ENCODE assay signal across 24 cellular contexts in genomic region chr6:139886396-139886795, GRCh38.
DNase-seq lines count a peak whose midpoint lies in the region; ATAC-seq, FAIRE-seq and TF ChIP-seq lines count a peak whose summit lies in the region.
"Had no signal": no experiment of that assay in that cellular context is flagged by ENCODE, and none has a peak within 500 bp of the region (broad histone marks: within the 10 kb centered on the region; RNA-seq: fewer than 3 reads in every experiment).

No MANE protein-coding gene starts in this region.

- intact Hi-C loops in IMR-90 (cut with micrococcal nuclease): loop anchor here (10.0 kb wide), 1 partner anchor 88 kb away; no protein-coding TSS in a partner anchor

- H3K4me1 Mint-ChIP-seq in nephron progenitor cell: peaks cover 85% of the 10 kb centered on the region

- no peak overlapping the region for H2BK20ac ChIP-seq in IMR-90 (ENCODE audit: low read depth, low read length)
- no peak overlapping the region for H2BK20ac ChIP-seq in H1 (ENCODE audit: low read length)

- H2AK9ac ChIP-seq in IMR-90 (replicated peaks; ENCODE audit: low read depth, low read length, poor library complexity): no peak overlapping the region

- H4K8ac ChIP-seq in IMR-90 (ENCODE audit: low read depth in 2 of 2, low read length in 2 of 2) (no peak overlapping the region), H1 (ENCODE audit: extremely low read depth, insufficient read depth, low read length) (no peak overlapping the region)

- TF ChIP-seq POLR2A in IMR-90 (IDR thresholded peaks at IDR 0.05; ENCODE audit: low read depth, low read length): no peak
- TF ChIP-seq POLR2A in H1 (IDR thresholded peaks at IDR 0.05; ENCODE audit: control extremely low read depth in 1 of 2, low read depth in 2 of 2, low read length in 2 of 2): no peak

- no peak overlapping the region for H4K5ac ChIP-seq in IMR-90 (ENCODE audit: low read depth, low read length)
- peak overlapping the region; percentile 79 for H4K5ac ChIP-seq in H1 (ENCODE audit: insufficient read length, low read depth, low read length)

- H3K9ac ChIP-seq in IMR-90 (ENCODE audit: low read depth, low read length): no peak overlapping the region
- H3K9ac ChIP-seq in H1 (replicated peaks in 1 of 4; ENCODE audit: extremely low read depth in 1 of 4, low read depth in 3 of 4, low read length in 3 of 4): no peak overlapping the region
- H3K9ac ChIP-seq: BLaER1 had no signal

- in situ Hi-C loops in IMR-90 (cut with MboI; ENCODE audit: low sequenced_read_pairs): no loop called here

- H3K23me2 ChIP-seq in H1 (ENCODE audit: low read depth, low read length): no peaks in the 10 kb centered on the region

- H3K4me3 Mint-ChIP-seq in nephron progenitor cell: no peak overlapping the region
- H3K4me3 Mint-ChIP-seq: CD4-positive, alpha-beta T cell had no signal

- H2AK5ac ChIP-seq in IMR-90 (ENCODE audit: low read depth, low read length) (0 out of 2 replicates have a peak overlapping the region, but pooled peaks have one; percentile 16), H1 (ENCODE audit: low read depth, low read length) (no peak overlapping the region)

- H3K27ac Mint-ChIP-seq in nephron progenitor cell: peak overlapping the region; percentile 83
- H3K27ac Mint-ChIP-seq: CD4-positive, alpha-beta T cell had no signal

- POLR2A ChIA-PET in IMR-90 (lab: Charles Lee; ENCODE audit: unreplicated experiment): no interaction called here
- POLR2A ChIA-PET in H1 (lab: Charles Lee; ENCODE audit: partially characterized antibody): interaction anchor here (4.7 kb wide), 1 partner anchor 511 kb away, joined by 30 read pairs; the partner anchor contains the start of gene CITED2

- no peak for TF ChIP-seq EP300 in H1 (IDR thresholded peaks at IDR 0.05; ENCODE audit: borderline replicate concordance in 1 of 2, low read depth in 2 of 2, low read length in 2 of 2)

- H2BK15ac ChIP-seq in IMR-90 (ENCODE audit: low read depth, low read length) (no peak overlapping the region), H1 (ENCODE audit: low read length) (no peak overlapping the region)

- H3K18ac ChIP-seq in IMR-90 (ENCODE audit: low read depth, low read length): no peak overlapping the region
- H3K18ac ChIP-seq in H1 (ENCODE audit: extremely low read depth, low read length): no peak overlapping the region; the same call in 1 of the 2 replicates

- H3K4ac ChIP-seq in IMR-90 (ENCODE audit: low read depth, low read length): no peak overlapping the region
- H3K4ac ChIP-seq in H1 (replicated peaks; ENCODE audit: insufficient read length, low read depth, low read length): no peak overlapping the region

- BruUV-seq in IMR-90 (replicated peaks; lab: Mats Ljungman, UMichigan): no TSS peak

- H3K27me3 ChIP-seq in IMR-90 (ENCODE audit: control insufficient read depth, insufficient read depth, low read length): no peaks in the 10 kb centered on the region
- no peaks in the 10 kb centered on the region for H3K27me3 ChIP-seq in H1 (replicated peaks in 1 of 4; ENCODE audit: control insufficient read depth in 3 of 4, extremely low read depth in 1 of 4, insufficient read depth in 3 of 4, low read length in 3 of 4)
- H3K27me3 ChIP-seq: BLaER1 had no signal

- no peak overlapping the region for H3K14ac ChIP-seq in IMR-90 (replicated peaks; ENCODE audit: low read depth, low read length)
- H3K14ac ChIP-seq in H1 (ENCODE audit: insufficient read length): no peak overlapping the region

- H3K23ac ChIP-seq in IMR-90 (ENCODE audit: low read depth, low read length) (no peak overlapping the region), H1 (ENCODE audit: insufficient read length) (no peak overlapping the region)

- H4K20me1 ChIP-seq in IMR-90 (ENCODE audit: insufficient read depth, low read length): no peaks in the 10 kb centered on the region
- no peaks in the 10 kb centered on the region for H4K20me1 ChIP-seq in H1 (replicated peaks in 1 of 2; ENCODE audit: control insufficient read depth in 1 of 2, insufficient read depth in 2 of 2, low read length in 2 of 2)
- H4K20me1 ChIP-seq: BLaER1 had no signal

- no peaks in the 10 kb centered on the region for H3K79me2 ChIP-seq in H1 (ENCODE audit: control insufficient read depth in 1 of 2, insufficient read depth in 2 of 2, low read length in 2 of 2)

- dilution Hi-C loops in IMR-90 (cut with HindIII; ENCODE audit: low sequenced_read_pairs, unreplicated experiment): no loop called here

- no peaks in the 10 kb centered on the region for H3K9me3 Mint-ChIP-seq in nephron progenitor cell
- H3K9me3 Mint-ChIP-seq: CD4-positive, alpha-beta T cell had no signal

- no CpG with 5 or more reads among the region's 6 CpGs for WGBS in IMR-90 (ENCODE audit: extremely low coverage in 2 of 2, insufficient read length in 1 of 2), 2 experiments
- 69% methylated on average over 6 of the region's 6 CpGs; no CpG with 5 or more reads in 1 of the 2 experiments for WGBS in H1 (ENCODE audit: extremely low coverage in 1 of 2, insufficient coverage in 1 of 2, insufficient read length in 1 of 2, insufficient replicate concordance in 2 of 2, low coverage in 1 of 2, low lambda C conversion rate in 2 of 2, missing lambda C conversion rate in 1 of 2), 2 experiments

- TF ChIP-seq CTCF in IMR-90 (conservative IDR thresholded peaks at IDR 0.05; ENCODE audit: low read depth, low read length): no peak
- no peak for TF ChIP-seq CTCF in H1 (IDR thresholded peaks at IDR 0.05; ENCODE audit: control extremely low read depth in 1 of 3, insufficient read depth in 1 of 3, low read depth in 1 of 3, low read length in 3 of 3)
- TF ChIP-seq CTCF in nephron progenitor cell (IDR thresholded peaks at IDR 0.05): no peak

- H3K4me2 ChIP-seq in IMR-90 (ENCODE audit: low read depth, low read length) (no peak overlapping the region), H1 (ENCODE audit: insufficient read depth in 1 of 2, low read depth in 2 of 2, low read length in 2 of 2) (no peak overlapping the region)
- H3K4me2 ChIP-seq: BLaER1 had no signal

- no peaks in the 10 kb centered on the region for H3K36me3 Mint-ChIP-seq in nephron progenitor cell (ENCODE audit: low read depth)

- no peak overlapping the region for H2AFZ ChIP-seq in IMR-90 (replicated peaks; ENCODE audit: low read length, poor library complexity)
- no peak overlapping the region for H2AFZ ChIP-seq in H1 (ENCODE audit: low read length)

- CTCF ChIA-PET in IMR-90 (lab: Yijun Ruan, JAX): interaction anchor here (0.6 kb wide), 1 partner anchor 21 kb away, joined by 4 read pairs; no protein-coding TSS in a partner anchor
- CTCF ChIA-PET in H1 (lab: Charles Lee; ENCODE audit: partially characterized antibody): no interaction called here

- ATAC-seq in IMR-90 (ENCODE audit: low read depth) (no peak), GM18873 (IDR thresholded peaks at IDR 0.05; ENCODE audit: low FRiP score, unreplicated experiment) (no peak)

- no peaks in the 10 kb centered on the region for H3K36me3 ChIP-seq in IMR-90 (ENCODE audit: control insufficient read depth, insufficient read depth, low read length)
- no peaks in the 10 kb centered on the region for H3K36me3 ChIP-seq in H1 (ENCODE audit: control insufficient read depth in 2 of 4, insufficient read depth in 4 of 4, low read length in 3 of 4)
- H3K36me3 ChIP-seq: BLaER1 had no signal

- H3K4me3 ChIP-seq in IMR-90 (ENCODE audit: insufficient read depth, low read depth, low read length) (no peak overlapping the region), H1 (ENCODE audit: extremely low read depth in 1 of 4, insufficient read depth in 2 of 4, low read depth in 3 of 4, low read length in 4 of 4) (no peak overlapping the region)
- H3K4me3 ChIP-seq: BLaER1 had no signal

- no peaks in the 10 kb centered on the region for H3K9me3 ChIP-seq in IMR-90 (ENCODE audit: control insufficient read depth, insufficient read depth, low read length)
- no peaks in the 10 kb centered on the region for H3K9me3 ChIP-seq in H1 (ENCODE audit: insufficient read depth in 2 of 2, low read depth in 1 of 2, low read length in 1 of 2)
- H3K9me3 ChIP-seq: BLaER1 had no signal

- no peak for TF ChIP-seq RAD21 in IMR-90 (IDR thresholded peaks at IDR 0.05; ENCODE audit: low read length)
- TF ChIP-seq RAD21 in H1 (IDR thresholded peaks at IDR 0.05 in 1 of 2, conservative IDR thresholded peaks at IDR 0.05 in 1 of 2; ENCODE audit: low read depth in 2 of 2, low read length in 2 of 2): no peak

- H3K9me1 ChIP-seq in IMR-90 (ENCODE audit: insufficient read depth, low read length): peaks cover 4% of the 10 kb centered on the region

- H2BK12ac ChIP-seq in H1 (ENCODE audit: low read depth, low read length): no peak overlapping the region

- no peaks in the 10 kb centered on the region for H3K27me3 Mint-ChIP-seq in nephron progenitor cell (ENCODE audit: low read depth, poor library complexity)

- DNase-seq in EH (ENCODE audit: low read depth) (peak; percentile 44), IMR-90 (no peak), H1 (ENCODE audit: low read depth in 1 of 2, low spot score in 2 of 2) (no peak), nephron progenitor cell (no peak), COR-L47 (lab: John Stamatoyannopoulos, UW) (no peak)
- DNase-seq in activated T-cell treated with anti-CD3 and anti-CD28 coated beads, Interleukin-2, amount 50 U/mL, for 1 hour: no peak
- no peak for DNase-seq in activated CD8-positive, alpha-beta memory T cell treated with anti-CD3 and anti-CD28 coated beads, Interleukin-2, amount 50 U/mL, for 4 hours
- DNase-seq: ACHN; CD4-positive, alpha-beta T cell; GF-D8; Karpas-422; MV-4-11; NCI-H1105 treated with DMSO at 0.1 percent for 48 hours; NCI-H1694; NCI-H2081; NCI-H2171; NCI-H345; NCI-H524; NCI-H774; Right ventricle myocardium superior had no signal

- H3K56ac ChIP-seq in IMR-90 (ENCODE audit: extremely low read depth, insufficient read depth, low read length) (no peak overlapping the region), H1 (replicated peaks; ENCODE audit: insufficient read length, low read depth, low read length) (no peak overlapping the region)

- no peak for FAIRE-seq in H1 (lab: Jason Lieb, UNC)

- H3K27ac ChIP-seq in IMR-90 (ENCODE audit: insufficient read depth, low read length) (no peak overlapping the region), H1 (ENCODE audit: low read depth, low read length) (no peak overlapping the region)
- H3K27ac ChIP-seq: 22Rv1, BLaER1, HL-60 had no signal

- H2BK5ac ChIP-seq in IMR-90 (ENCODE audit: low read depth, low read length, poor library complexity, severe bottlenecking) (no peak overlapping the region), H1 (ENCODE audit: low read depth, low read length) (no peak overlapping the region)

- no peak overlapping the region for H4K91ac ChIP-seq in IMR-90 (ENCODE audit: insufficient read depth, low read depth, low read length)
- H4K91ac ChIP-seq in H1 (replicated peaks; ENCODE audit: insufficient read length, low read length): no peak overlapping the region

- H2BK120ac ChIP-seq in IMR-90 (ENCODE audit: low read depth, low read length) (no peak overlapping the region), H1 (replicated peaks; ENCODE audit: low read depth, low read length) (no peak overlapping the region)

- H3K4me1 ChIP-seq in IMR-90 (ENCODE audit: control insufficient read depth, insufficient read depth, low read length): peaks cover 18% of the 10 kb centered on the region
- H3K4me1 ChIP-seq in H1 (replicated peaks in 1 of 4; ENCODE audit: control insufficient read depth in 3 of 4, insufficient read depth in 4 of 4, low read length in 3 of 4): peaks cover 4 to 54% (median 22%) of the 10 kb centered on the region in 4 experiments; a peak in 6 of 7 replicates

- H3K79me1 ChIP-seq in IMR-90 (ENCODE audit: low read depth in 1 of 2, low read length in 2 of 2) (no peaks in the 10 kb centered on the region), H1 (ENCODE audit: low read depth, low read length) (no peaks in the 10 kb centered on the region)
